ENCODE assay signal across 10 cellular contexts in genomic region chr22:28424427-28425080, GRCh38.
DNase-seq lines count a peak whose midpoint lies in the region; TF ChIP-seq lines count a peak whose summit lies in the region.
"Had no signal": no experiment of that assay in that cellular context is flagged by ENCODE, and none has a peak within 500 bp of the region (broad histone marks: within the 10 kb centered on the region; RNA-seq: fewer than 3 reads in every experiment).

No MANE protein-coding gene starts in this region.

- no peak for TF ChIP-seq CTCF in fibroblast of pulmonary artery (IDR thresholded peaks at IDR 0.05; ENCODE audit: low read length, missing control alignments)
- TF ChIP-seq CTCF in suprapubic skin (IDR thresholded peaks at IDR 0.05): no peak

- no peak overlapping the region for H3K27ac ChIP-seq in suprapubic skin
- H3K27ac ChIP-seq: breast epithelium had no signal

- TF ChIP-seq EP300 in suprapubic skin (IDR thresholded peaks at IDR 0.05): no peak

- no peaks in the 10 kb centered on the region for H3K36me3 ChIP-seq in suprapubic skin
- H3K36me3 ChIP-seq: breast epithelium had no signal

- H3K4me1 ChIP-seq in suprapubic skin: no peaks in the 10 kb centered on the region
- H3K4me1 ChIP-seq: breast epithelium had no signal

- no peaks in the 10 kb centered on the region for H3K9me3 ChIP-seq in suprapubic skin
- H3K9me3 ChIP-seq: breast epithelium had no signal

- DNase-seq in DMS153 (lab: John Stamatoyannopoulos, UW): peak; percentile 95
- DNase-seq in LHCN-M2 (ENCODE audit: low read depth): peak; percentile 72
- DNase-seq in NCI-H748 treated with DMSO at 0.1 percent for 48 hours (lab: John Stamatoyannopoulos, UW): peak; percentile 15
- DNase-seq in fibroblast of pulmonary artery (ENCODE audit: low read depth): peak; percentile 63
- DNase-seq in activated CD8-positive, alpha-beta memory T cell treated with anti-CD3 and anti-CD28 coated beads for 24 hours: no peak
- no peak for DNase-seq in NCI-H524 treated with DMSO at 0.1 percent for 48 hours (lab: John Stamatoyannopoulos, UW)
- no peak for DNase-seq in globus pallidus (ENCODE audit: low spot score)
- no peak for DNase-seq in suprapubic skin (ENCODE audit: low spot score in 2 of 2)
- DNase-seq: CD4-positive, alpha-beta memory T cell had no signal

- 94% methylated on average over 2 of the region's 2 CpGs for WGBS in suprapubic skin

- TF ChIP-seq POLR2A in suprapubic skin (IDR thresholded peaks at IDR 0.05): no peak

- no peaks in the 10 kb centered on the region for H3K27me3 ChIP-seq in suprapubic skin
- H3K27me3 ChIP-seq: breast epithelium had no signal

- H3K4me3 ChIP-seq in fibroblast of pulmonary artery (replicated peaks; ENCODE audit: low read depth, low read length) (no peak overlapping the region), suprapubic skin (no peak overlapping the region)
- H3K4me3 ChIP-seq: breast epithelium had no signal

Comparison
In these comparisons a context has a peak if more than half of its experiments do, and no peak if none do; other contexts are left out.
1. DNase-seq: peak in DMS153 (single experiment), LHCN-M2 (single experiment), NCI-H748 treated with DMSO at 0.1 percent for 48 hours (single experiment) and fibroblast of pulmonary artery (single experiment); none in activated CD8-positive, alpha-beta memory T cell treated with anti-CD3 and anti-CD28 coated beads for 24 hours (single experiment), NCI-H524 treated with DMSO at 0.1 percent for 48 hours (single experiment), globus pallidus (single experiment) and suprapubic skin (0 of 2).